In the genomic region with DNA sequence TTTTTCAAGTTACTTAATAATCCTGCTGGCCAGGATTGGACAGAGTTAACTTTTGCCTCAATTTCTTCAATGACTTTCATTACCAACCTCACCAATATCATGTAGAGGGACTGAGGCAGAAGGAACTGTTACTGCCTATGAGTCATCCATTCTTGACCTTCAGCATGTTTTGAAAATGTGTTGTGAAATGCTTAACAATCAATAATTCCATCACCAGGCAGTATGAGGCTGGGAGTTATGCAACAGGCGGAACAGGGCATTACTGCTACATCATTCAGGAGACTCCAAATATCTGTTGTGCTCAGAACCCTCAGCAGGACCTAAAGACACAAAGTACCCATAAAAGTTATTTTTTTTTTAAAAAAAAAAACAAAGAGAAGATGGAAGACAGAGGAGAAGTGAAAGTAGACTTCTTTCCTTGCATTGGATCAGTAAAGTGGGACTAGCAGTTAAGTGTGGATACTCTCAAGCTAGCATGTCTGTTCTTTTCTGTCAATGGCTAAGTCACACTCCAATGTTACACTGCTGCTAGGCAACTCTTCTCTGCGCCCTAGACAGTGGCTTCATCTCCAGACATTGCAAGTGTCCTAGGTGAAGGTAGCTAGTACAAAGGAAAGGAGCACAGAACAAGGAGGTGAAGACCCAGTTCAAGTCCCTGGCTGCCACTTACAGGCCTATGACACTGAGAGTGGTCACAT, we compare ENCODE assay signal across 1 cellular context.
TF ChIP-seq lines count a peak whose summit lies in the region.

No MANE protein-coding gene starts in this region.

TF ChIP-seq in HepG2, 621 proteins besides CTCF, POLR2A, EP300 and RAD21 (continued from another document and continues in another):
- TF ChIP-seq, protein P1, sequence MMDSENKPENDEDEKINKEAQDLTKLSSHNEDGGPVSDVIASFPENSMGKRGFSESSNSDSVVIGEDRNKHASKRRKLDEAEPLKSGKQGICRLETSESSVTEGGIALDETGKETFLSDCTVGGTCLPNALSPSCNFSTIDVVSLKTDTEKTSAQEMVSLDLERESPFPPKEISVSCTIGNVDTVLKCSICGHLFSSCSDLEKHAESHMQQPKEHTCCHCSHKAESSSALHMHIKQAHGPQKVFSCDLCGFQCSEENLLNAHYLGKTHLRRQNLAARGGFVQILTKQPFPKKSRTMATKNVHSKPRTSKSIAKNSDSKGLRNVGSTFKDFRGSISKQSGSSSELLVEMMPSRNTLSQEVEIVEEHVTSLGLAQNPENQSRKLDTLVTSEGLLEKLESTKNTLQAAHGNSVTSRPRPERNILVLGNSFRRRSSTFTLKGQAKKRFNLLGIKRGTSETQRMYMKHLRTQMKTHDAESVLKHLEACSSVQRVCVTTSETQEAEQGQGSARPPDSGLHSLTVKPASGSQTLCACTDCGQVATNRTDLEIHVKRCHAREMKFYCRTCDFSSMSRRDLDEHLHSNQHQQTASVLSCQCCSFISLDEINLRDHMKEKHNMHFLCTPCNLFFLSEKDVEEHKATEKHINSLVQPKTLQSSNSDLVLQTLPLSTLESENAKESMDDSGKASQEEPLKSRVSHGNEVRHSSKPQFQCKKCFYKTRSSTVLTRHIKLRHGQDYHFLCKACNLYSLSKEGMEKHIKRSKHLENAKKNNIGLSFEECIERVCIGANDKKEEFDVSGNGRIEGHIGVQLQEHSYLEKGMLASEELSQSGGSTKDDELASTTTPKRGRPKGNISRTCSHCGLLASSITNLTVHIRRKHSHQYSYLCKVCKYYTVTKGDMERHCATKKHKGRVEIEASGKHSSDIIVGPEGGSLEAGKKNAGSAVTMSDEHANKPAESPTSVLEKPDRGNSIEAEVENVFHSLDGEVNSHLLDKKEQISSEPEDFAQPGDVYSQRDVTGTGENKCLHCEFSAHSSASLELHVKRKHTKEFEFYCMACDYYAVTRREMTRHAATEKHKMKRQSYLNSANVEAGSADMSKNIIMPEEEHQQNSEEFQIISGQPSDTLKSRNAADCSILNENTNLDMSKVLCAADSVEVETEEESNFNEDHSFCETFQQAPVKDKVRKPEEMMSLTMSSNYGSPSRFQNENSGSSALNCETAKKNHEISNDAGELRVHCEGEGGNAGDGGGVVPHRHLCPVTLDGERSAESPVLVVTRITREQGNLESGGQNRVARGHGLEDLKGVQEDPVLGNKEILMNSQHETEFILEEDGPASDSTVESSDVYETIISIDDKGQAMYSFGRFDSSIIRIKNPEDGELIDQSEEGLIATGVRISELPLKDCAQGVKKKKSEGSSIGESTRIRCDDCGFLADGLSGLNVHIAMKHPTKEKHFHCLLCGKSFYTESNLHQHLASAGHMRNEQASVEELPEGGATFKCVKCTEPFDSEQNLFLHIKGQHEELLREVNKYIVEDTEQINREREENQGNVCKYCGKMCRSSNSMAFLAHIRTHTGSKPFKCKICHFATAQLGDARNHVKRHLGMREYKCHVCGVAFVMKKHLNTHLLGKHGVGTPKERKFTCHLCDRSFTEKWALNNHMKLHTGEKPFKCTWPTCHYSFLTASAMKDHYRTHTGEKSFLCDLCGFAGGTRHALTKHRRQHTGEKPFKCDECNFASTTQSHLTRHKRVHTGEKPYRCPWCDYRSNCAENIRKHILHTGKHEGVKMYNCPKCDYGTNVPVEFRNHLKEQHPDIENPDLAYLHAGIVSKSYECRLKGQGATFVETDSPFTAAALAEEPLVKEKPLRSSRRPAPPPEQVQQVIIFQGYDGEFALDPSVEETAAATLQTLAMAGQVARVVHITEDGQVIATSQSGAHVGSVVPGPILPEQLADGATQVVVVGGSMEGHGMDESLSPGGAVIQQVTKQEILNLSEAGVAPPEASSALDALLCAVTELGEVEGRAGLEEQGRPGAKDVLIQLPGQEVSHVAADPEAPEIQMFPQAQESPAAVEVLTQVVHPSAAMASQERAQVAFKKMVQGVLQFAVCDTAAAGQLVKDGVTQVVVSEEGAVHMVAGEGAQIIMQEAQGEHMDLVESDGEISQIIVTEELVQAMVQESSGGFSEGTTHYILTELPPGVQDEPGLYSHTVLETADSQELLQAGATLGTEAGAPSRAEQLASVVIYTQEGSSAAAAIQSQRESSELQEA (CRISPR knock-in tag; IDR thresholded peaks at IDR 0.05; ENCODE audit: not compliant biosample characterization) = no peak
- TF ChIP-seq NFIB (CRISPR knock-in tag; IDR thresholded peaks at IDR 0.05; ENCODE audit: borderline replicate concordance) = no peak
- TF ChIP-seq ATF3 (CRISPR knock-in tag; IDR thresholded peaks at IDR 0.05) = peak; percentile 92
- no peak for TF ChIP-seq CEBPZ (IDR thresholded peaks at IDR 0.05; ENCODE audit: low read length)
- no peak for TF ChIP-seq GABPA (IDR thresholded peaks at IDR 0.05; ENCODE audit: low read depth, low read length)
- peak; percentile 13; the same call in 1 of the 2 replicates for TF ChIP-seq GABPA (CRISPR knock-in tag; IDR thresholded peaks at IDR 0.05; ENCODE audit: low read depth)
- TF ChIP-seq SATB2 (CRISPR knock-in tag; IDR thresholded peaks at IDR 0.05) = no peak
- TF ChIP-seq, protein P2, sequence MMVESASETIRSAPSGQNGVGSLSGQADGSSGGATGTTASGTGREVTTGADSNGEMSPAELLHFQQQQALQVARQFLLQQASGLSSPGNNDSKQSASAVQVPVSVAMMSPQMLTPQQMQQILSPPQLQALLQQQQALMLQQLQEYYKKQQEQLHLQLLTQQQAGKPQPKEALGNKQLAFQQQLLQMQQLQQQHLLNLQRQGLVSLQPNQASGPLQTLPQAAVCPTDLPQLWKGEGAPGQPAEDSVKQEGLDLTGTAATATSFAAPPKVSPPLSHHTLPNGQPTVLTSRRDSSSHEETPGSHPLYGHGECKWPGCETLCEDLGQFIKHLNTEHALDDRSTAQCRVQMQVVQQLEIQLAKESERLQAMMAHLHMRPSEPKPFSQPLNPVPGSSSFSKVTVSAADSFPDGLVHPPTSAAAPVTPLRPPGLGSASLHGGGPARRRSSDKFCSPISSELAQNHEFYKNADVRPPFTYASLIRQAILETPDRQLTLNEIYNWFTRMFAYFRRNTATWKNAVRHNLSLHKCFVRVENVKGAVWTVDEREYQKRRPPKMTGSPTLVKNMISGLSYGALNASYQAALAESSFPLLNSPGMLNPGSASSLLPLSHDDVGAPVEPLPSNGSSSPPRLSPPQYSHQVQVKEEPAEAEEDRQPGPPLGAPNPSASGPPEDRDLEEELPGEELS (CRISPR knock-in tag; IDR thresholded peaks at IDR 0.05) = peak; percentile 92
- no peak for TF ChIP-seq SP1 (IDR thresholded peaks at IDR 0.05)
- TF ChIP-seq SP1 (CRISPR knock-in tag; IDR thresholded peaks at IDR 0.05) = no peak
- TF ChIP-seq, protein P3, sequence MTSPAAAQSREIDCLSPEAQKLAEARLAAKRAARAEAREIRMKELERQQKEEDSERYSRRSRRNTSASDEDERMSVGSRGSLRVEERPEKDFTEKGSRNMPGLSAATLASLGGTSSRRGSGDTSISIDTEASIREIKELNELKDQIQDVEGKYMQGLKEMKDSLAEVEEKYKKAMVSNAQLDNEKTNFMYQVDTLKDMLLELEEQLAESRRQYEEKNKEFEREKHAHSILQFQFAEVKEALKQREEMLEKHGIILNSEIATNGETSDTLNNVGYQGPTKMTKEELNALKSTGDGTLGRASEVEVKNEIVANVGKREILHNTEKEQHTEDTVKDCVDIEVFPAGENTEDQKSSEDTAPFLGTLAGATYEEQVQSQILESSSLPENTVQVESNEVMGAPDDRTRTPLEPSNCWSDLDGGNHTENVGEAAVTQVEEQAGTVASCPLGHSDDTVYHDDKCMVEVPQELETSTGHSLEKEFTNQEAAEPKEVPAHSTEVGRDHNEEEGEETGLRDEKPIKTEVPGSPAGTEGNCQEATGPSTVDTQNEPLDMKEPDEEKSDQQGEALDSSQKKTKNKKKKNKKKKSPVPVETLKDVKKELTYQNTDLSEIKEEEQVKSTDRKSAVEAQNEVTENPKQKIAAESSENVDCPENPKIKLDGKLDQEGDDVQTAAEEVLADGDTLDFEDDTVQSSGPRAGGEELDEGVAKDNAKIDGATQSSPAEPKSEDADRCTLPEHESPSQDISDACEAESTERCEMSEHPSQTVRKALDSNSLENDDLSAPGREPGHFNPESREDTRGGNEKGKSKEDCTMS (CRISPR knock-in tag; conservative IDR thresholded peaks at IDR 0.05) = no peak
- no peak for TF ChIP-seq ZNF496 (CRISPR knock-in tag; IDR thresholded peaks at IDR 0.05; ENCODE audit: insufficient replicate concordance)
- TF ChIP-seq THAP11 (CRISPR knock-in tag; IDR thresholded peaks at IDR 0.05) = peak; percentile 78
- no peak for TF ChIP-seq PRMT3 (CRISPR knock-in tag; IDR thresholded peaks at IDR 0.05; ENCODE audit: borderline replicate concordance, low read depth)
- 0 out of 2 replicates have a peak, but pooled peaks have one; percentile 63 for TF ChIP-seq ESRRA (CRISPR knock-in tag; IDR thresholded peaks at IDR 0.05; ENCODE audit: low read depth)
- TF ChIP-seq, protein P4, sequence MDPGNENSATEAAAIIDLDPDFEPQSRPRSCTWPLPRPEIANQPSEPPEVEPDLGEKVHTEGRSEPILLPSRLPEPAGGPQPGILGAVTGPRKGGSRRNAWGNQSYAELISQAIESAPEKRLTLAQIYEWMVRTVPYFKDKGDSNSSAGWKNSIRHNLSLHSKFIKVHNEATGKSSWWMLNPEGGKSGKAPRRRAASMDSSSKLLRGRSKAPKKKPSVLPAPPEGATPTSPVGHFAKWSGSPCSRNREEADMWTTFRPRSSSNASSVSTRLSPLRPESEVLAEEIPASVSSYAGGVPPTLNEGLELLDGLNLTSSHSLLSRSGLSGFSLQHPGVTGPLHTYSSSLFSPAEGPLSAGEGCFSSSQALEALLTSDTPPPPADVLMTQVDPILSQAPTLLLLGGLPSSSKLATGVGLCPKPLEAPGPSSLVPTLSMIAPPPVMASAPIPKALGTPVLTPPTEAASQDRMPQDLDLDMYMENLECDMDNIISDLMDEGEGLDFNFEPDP (CRISPR knock-in tag; conservative IDR thresholded peaks at IDR 0.05) = no peak
- no peak for TF ChIP-seq SNAPC5 (CRISPR knock-in tag; IDR thresholded peaks at IDR 0.05; ENCODE audit: borderline replicate concordance)
- TF ChIP-seq DNMT3B (CRISPR knock-in tag; conservative IDR thresholded peaks at IDR 0.05) = no peak
- TF ChIP-seq NFYC (CRISPR knock-in tag; IDR thresholded peaks at IDR 0.05) = no peak
- 0 out of 2 replicates have a peak, but pooled peaks have one; percentile 33 for TF ChIP-seq ZNF431 (CRISPR knock-in tag; IDR thresholded peaks at IDR 0.05; ENCODE audit: borderline replicate concordance, low read depth)
- no peak for TF ChIP-seq ZNF124 (CRISPR knock-in tag; IDR thresholded peaks at IDR 0.05)
- TF ChIP-seq FOXM1 (CRISPR knock-in tag; IDR thresholded peaks at IDR 0.05) = no peak
- no peak for TF ChIP-seq NR3C1 (CRISPR knock-in tag; IDR thresholded peaks at IDR 0.05)
- no peak for TF ChIP-seq HDAC6 (IDR thresholded peaks at IDR 0.05; ENCODE audit: low read depth, low read length)
- TF ChIP-seq KAT7 (CRISPR knock-in tag; IDR thresholded peaks at IDR 0.05; ENCODE audit: borderline replicate concordance) = no peak
- TF ChIP-seq MAFF (IDR thresholded peaks at IDR 0.05; ENCODE audit: low read depth, low read length) = peak; percentile 27; the same call in 1 of the 2 replicates
- TF ChIP-seq, protein P5, sequence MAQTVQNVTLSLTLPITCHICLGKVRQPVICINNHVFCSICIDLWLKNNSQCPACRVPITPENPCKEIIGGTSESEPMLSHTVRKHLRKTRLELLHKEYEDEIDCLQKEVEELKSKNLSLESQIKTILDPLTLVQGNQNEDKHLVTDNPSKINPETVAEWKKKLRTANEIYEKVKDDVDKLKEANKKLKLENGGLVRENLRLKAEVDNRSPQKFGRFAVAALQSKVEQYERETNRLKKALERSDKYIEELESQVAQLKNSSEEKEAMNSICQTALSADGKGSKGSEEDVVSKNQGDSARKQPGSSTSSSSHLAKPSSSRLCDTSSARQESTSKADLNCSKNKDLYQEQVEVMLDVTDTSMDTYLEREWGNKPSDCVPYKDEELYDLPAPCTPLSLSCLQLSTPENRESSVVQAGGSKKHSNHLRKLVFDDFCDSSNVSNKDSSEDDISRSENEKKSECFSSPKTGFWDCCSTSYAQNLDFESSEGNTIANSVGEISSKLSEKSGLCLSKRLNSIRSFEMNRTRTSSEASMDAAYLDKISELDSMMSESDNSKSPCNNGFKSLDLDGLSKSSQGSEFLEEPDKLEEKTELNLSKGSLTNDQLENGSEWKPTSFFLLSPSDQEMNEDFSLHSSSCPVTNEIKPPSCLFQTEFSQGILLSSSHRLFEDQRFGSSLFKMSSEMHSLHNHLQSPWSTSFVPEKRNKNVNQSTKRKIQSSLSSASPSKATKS (CRISPR knock-in tag; IDR thresholded peaks at IDR 0.05) = 0 out of 2 replicates have a peak, but pooled peaks have one; percentile 54
- no peak for TF ChIP-seq ZNF160 (CRISPR knock-in tag; IDR thresholded peaks at IDR 0.05)
- no peak for TF ChIP-seq ZNF691 (CRISPR knock-in tag; IDR thresholded peaks at IDR 0.05; ENCODE audit: borderline replicate concordance, low read depth)
